9 cellular contexts compared by ENCODE assay signal in genomic region chr6:100001915-100002388, GRCh38. TPM values are rescaled to one million over a fixed set of nuclear protein-coding genes. Genes with fewer than 3 reads are reported as not detected.
DNase-seq lines count a peak whose midpoint lies in the region; ATAC-seq and TF ChIP-seq lines count a peak whose summit lies in the region.
"Had no signal": no experiment of that assay in that cellular context is flagged by ENCODE, and none has a peak within 500 bp of the region (broad histone marks: within the 10 kb centered on the region; RNA-seq: fewer than 3 reads in every experiment).

No MANE protein-coding gene starts in this region.

- dilution Hi-C loops in mammary epithelial cell (cut with HindIII; ENCODE audit: low sequenced_read_pairs) = no loop called here

- H4K20me1 ChIP-seq in mammary epithelial cell (ENCODE audit: insufficient read depth, low read length) = no peaks in the 10 kb centered on the region

- WGBS in mammary epithelial cell (ENCODE audit: low coverage, missing lambda C conversion rate) = 0% methylated on average over 3 of the region's 3 CpGs

- CTCF ChIA-PET in mammary epithelial cell (lab: Charles Lee; ENCODE audit: low non-redundant PET) = interaction anchor here (0.5 to 1.2 kb wide), 7 partner anchors 77 to 977 kb away, joined by 3 to 5 read pairs (median 3); no protein-coding TSS in a partner anchor

- intact Hi-C loops in mammary epithelial cell (cut with micrococcal nuclease) = loop anchor here (1.0 to 5.0 kb wide), 4 partner anchors 75 to 545 kb away; no protein-coding TSS in a partner anchor

- H3K27me3 ChIP-seq in mammary epithelial cell (ENCODE audit: insufficient read depth, low read length) = no peaks in the 10 kb centered on the region

- H3K36me3 ChIP-seq in mammary epithelial cell (ENCODE audit: insufficient read depth, low read length) = no peaks in the 10 kb centered on the region

- H3K79me2 ChIP-seq in mammary epithelial cell (ENCODE audit: insufficient read depth, low read length) = no peaks in the 10 kb centered on the region

- peak; percentile 94 to 95 for TF ChIP-seq CTCF in mammary epithelial cell (conservative IDR thresholded peaks at IDR 0.05 in 1 of 2, IDR thresholded peaks at IDR 0.05 in 1 of 2; ENCODE audit: extremely low read depth in 1 of 2, insufficient read depth in 1 of 2, low read depth in 1 of 2, low read length in 2 of 2)

- no peak overlapping the region for H3K9ac ChIP-seq in mammary epithelial cell (ENCODE audit: insufficient read depth, low read length)

- H2AFZ ChIP-seq in mammary epithelial cell (ENCODE audit: low read depth, low read length) = peak overlapping the region; percentile 49

- no peak overlapping the region for H3K4me3 ChIP-seq in mammary epithelial cell (replicated peaks in 1 of 3; ENCODE audit: insufficient read depth in 1 of 3, low read depth in 2 of 3, low read length in 3 of 3)

- no peak overlapping the region for H3K4me2 ChIP-seq in mammary epithelial cell (ENCODE audit: insufficient read depth, low read depth, low read length)

- DNase-seq in AG08395 (ENCODE audit: low spot score) = peak; percentile 74
- peak; percentile 53 for DNase-seq in NCI-H1092 treated with DMSO at 0.1 percent for 48 hours (lab: John Stamatoyannopoulos, UW)
- peak; percentile 53 for DNase-seq in SKM-1 treated with dmso at 0.1 percent for 144 hours (lab: John Stamatoyannopoulos, UW; ENCODE audit: unreplicated experiment)
- peak; percentile 40 for DNase-seq in mammary epithelial cell
- peak; percentile 51 for DNase-seq in kidney glomerular epithelial cell (lab: John Stamatoyannopoulos, UW)
- DNase-seq in stimulated activated CD4-positive, alpha-beta T cell treated with anti-CD3 and anti-CD28 coated beads, Interleukin-4, amount 100 ng/mL, for 4 hours = peak; percentile 4 to 17

- in situ Hi-C loops in mammary epithelial cell (cut with MboI; ENCODE audit: low sequenced_read_pairs in 2 of 2) = loop anchor here in 1 of 2 donors (5.0 kb wide), 1 partner anchor 95 kb away; no protein-coding TSS in a partner anchor

- peak; percentile 97 for ATAC-seq in GM18502 (IDR thresholded peaks at IDR 0.05; ENCODE audit: poor library complexity, unreplicated experiment)
- ATAC-seq in HG02840 (IDR thresholded peaks at IDR 0.05; ENCODE audit: low FRiP score, unreplicated experiment) = peak; percentile 91

- H3K27ac ChIP-seq in mammary epithelial cell (ENCODE audit: insufficient read depth, low read depth, low read length) = no peak overlapping the region

- no TSS peak for BruUV-seq in mammary epithelial cell (replicated peaks; lab: Mats Ljungman, UMichigan)

- no peaks in the 10 kb centered on the region for H3K9me3 ChIP-seq in mammary epithelial cell (replicated peaks; ENCODE audit: insufficient read depth, low read length)

- peaks cover 4% of the 10 kb centered on the region for H3K4me1 ChIP-seq in mammary epithelial cell (ENCODE audit: insufficient read depth, low read length)

RNA-seq across cellular contexts. Expression of gene MCHR2, which starts 7.9 kb away (rescaled TPM):
- total RNA-seq in mammary epithelial cell = not detected
- not detected for polyA plus RNA-seq in mammary epithelial cell
- not detected for polyA minus RNA-seq in mammary epithelial cell
- total RNA-seq: skeletal muscle tissue had no signal

Comparison
In these comparisons a context has a peak if more than half of its experiments do, and no peak if none do; other contexts are left out.
1. DNase-seq: peak in every context shown above with its lines; median percentile 74 in AG08395; 53 in NCI-H1092 treated with DMSO at 0.1 percent for 48 hours; 53 in SKM-1 treated with dmso at 0.1 percent for 144 hours; 51 in kidney glomerular epithelial cell; 40 in mammary epithelial cell; 10 in stimulated activated CD4-positive, alpha-beta T cell treated with anti-CD3 and anti-CD28 coated beads, Interleukin-4, amount 100 ng/mL, for 4 hours.